In the genomic region with DNA sequence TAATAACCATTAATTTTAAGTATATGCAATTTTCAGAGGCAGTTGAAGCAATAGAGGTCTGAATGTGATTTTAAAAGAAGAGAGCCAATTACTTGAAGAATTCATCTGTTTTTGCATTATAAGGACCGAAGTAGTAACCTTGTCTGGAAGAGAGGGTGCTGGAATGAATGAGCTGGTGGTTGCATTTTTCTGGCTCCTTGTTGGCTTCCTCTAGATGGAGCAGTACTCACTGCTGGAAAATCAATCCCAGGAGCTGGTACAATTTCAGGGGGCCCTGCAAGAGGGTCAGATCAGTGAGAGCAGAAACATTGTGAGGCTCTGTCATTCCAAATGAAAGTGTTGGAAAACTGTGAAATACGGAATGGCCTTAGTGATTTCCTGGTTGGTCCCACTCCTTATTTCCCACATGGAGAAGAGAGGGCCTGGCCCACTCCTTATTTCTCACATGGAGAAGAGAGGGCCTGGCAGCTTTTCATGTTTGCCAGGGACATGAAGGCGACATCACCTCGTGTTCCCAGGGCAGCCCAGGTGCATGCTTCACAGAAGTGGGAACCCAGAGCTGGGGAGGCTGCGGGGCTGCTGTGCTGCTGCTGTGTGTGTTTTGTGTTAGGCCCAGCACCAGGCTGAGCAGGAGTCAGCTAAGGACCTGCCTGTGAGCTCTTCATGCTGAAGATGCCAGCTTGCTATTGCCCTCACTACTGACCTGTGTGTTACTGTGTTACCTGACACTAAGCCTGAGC, we compare ENCODE assay signal across 1 cellular context.
TF ChIP-seq lines count a peak whose summit lies in the region.

No MANE protein-coding gene starts in this region.

TF ChIP-seq in H1, 55 proteins besides CTCF, POLR2A, EP300 and RAD21:
- TF ChIP-seq JUN (IDR thresholded peaks at IDR 0.05; ENCODE audit: low read depth, low read length) (no peak), GABPA (IDR thresholded peaks at IDR 0.05; ENCODE audit: borderline replicate concordance, insufficient read depth, low read length) (no peak)
TF ChIP-seq in H1: peak in this region for 0.
